ENCODE assay signal across 9 cellular contexts in the genomic region with DNA sequence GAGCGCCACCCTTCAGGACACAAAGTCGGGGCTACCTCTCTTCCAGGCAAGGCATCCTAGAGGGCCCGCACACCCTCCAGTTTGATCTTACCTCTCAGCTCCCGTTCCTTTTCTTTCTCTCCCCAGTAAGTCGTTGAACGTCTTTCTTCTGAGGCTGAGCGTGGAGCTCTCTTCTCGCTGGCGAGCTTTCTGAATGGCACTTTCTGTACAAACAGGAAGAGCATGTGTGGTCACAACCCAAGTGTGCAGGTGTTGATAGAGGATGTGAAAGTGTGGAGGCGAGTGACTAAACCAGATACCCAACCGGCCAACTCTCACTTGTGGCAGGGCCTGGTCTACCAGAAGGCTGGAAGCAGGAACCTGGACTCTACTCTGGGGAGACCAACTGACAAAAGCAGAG. TPM values are rescaled to one million over a fixed set of nuclear protein-coding genes. Genes with fewer than 3 reads are reported as not detected.
DNase-seq lines count a peak whose midpoint lies in the region; ATAC-seq and TF ChIP-seq lines count a peak whose summit lies in the region.
"Had no signal": no experiment of that assay in that cellular context is flagged by ENCODE, and none has a peak within 500 bp of the region (broad histone marks: within the 10 kb centered on the region; RNA-seq: fewer than 3 reads in every experiment).

A gene with protein sequence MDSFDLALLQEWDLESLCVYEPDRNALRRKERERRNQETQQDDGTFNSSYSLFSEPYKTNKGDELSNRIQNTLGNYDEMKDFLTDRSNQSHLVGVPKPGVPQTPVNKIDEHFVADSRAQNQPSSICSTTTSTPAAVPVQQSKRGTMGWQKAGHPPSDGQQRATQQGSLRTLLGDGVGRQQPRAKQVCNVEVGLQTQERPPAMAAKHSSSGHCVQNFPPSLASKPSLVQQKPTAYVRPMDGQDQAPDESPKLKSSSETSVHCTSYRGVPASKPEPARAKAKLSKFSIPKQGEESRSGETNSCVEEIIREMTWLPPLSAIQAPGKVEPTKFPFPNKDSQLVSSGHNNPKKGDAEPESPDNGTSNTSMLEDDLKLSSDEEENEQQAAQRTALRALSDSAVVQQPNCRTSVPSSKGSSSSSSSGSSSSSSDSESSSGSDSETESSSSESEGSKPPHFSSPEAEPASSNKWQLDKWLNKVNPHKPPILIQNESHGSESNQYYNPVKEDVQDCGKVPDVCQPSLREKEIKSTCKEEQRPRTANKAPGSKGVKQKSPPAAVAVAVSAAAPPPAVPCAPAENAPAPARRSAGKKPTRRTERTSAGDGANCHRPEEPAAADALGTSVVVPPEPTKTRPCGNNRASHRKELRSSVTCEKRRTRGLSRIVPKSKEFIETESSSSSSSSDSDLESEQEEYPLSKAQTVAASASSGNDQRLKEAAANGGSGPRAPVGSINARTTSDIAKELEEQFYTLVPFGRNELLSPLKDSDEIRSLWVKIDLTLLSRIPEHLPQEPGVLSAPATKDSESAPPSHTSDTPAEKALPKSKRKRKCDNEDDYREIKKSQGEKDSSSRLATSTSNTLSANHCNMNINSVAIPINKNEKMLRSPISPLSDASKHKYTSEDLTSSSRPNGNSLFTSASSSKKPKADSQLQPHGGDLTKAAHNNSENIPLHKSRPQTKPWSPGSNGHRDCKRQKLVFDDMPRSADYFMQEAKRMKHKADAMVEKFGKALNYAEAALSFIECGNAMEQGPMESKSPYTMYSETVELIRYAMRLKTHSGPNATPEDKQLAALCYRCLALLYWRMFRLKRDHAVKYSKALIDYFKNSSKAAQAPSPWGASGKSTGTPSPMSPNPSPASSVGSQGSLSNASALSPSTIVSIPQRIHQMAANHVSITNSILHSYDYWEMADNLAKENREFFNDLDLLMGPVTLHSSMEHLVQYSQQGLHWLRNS (N-terminal part only) (minus strand): TSS at position 198 of the 400 bp plus-strand sequence. CDS start 38,136 bp downstream, outside the sequence.

- TF ChIP-seq CTCF in breast epithelium (IDR thresholded peaks at IDR 0.05) (no peak), mammary epithelial cell (conservative IDR thresholded peaks at IDR 0.05 in 1 of 2, IDR thresholded peaks at IDR 0.05 in 1 of 2; ENCODE audit: extremely low read depth in 1 of 2, insufficient read depth in 1 of 2, low read depth in 1 of 2, low read length in 2 of 2) (no peak)

- no peak within 1 kb of the TSS for H3K4me2 ChIP-seq in mammary epithelial cell (ENCODE audit: insufficient read depth, low read depth, low read length)
- H3K4me2 ChIP-seq: A549 had no signal

- intact Hi-C loops in breast epithelium (cut with DNase I; ENCODE audit: low total_unique reads) (no loop called here), mammary epithelial cell (cut with micrococcal nuclease) (no loop called here)
- intact Hi-C loops in naive thymus-derived CD4-positive, alpha-beta T cell (cut with micrococcal nuclease): loop anchor here in 1 of 2 donors (1.0 kb wide), 1 partner anchor 38 kb away; no protein-coding TSS in a partner anchor

- DNase-seq in breast epithelium (ENCODE audit: low spot score in 2 of 2) (no peak), mammary epithelial cell (no peak), DMS153 treated with DMSO at 0.1 percent for 48 hours (lab: John Stamatoyannopoulos, UW; ENCODE audit: unreplicated experiment) (no peak), T1000 (lab: John Stamatoyannopoulos, UW) (no peak), HUDEP-2 (lab: John Stamatoyannopoulos, UW; ENCODE audit: unreplicated experiment in 76 of 76) (no peak)
- DNase-seq in activated CD8-positive, alpha-beta memory T cell treated with anti-CD3 and anti-CD28 coated beads for 24 hours: peak; percentile 73
- DNase-seq in naive thymus-derived CD4-positive, alpha-beta T cell: peak; percentile 10 to 63 (median 50)

- H3K27ac ChIP-seq in breast epithelium (no peak within 1 kb of the TSS), mammary epithelial cell (ENCODE audit: insufficient read depth, low read depth, low read length) (no peak within 1 kb of the TSS)
- H3K27ac ChIP-seq in naive thymus-derived CD4-positive, alpha-beta T cell (ENCODE audit: low read depth, low read length): peak within 1 kb of the TSS; percentile 70
- H3K27ac ChIP-seq: A549 had no signal

- no peaks in the 10 kb centered on the region for H3K9me3 ChIP-seq in breast epithelium
- H3K9me3 ChIP-seq in mammary epithelial cell (replicated peaks; ENCODE audit: insufficient read depth, low read length): no peaks in the 10 kb centered on the region
- H3K9me3 ChIP-seq in naive thymus-derived CD4-positive, alpha-beta T cell (ENCODE audit: control insufficient read depth in 2 of 3, low read length in 3 of 3): no peaks in the 10 kb centered on the region
- H3K9me3 ChIP-seq: A549 had no signal

- H3K9ac ChIP-seq in mammary epithelial cell (ENCODE audit: insufficient read depth, low read length): no peak within 1 kb of the TSS

- H3K36me3 ChIP-seq in breast epithelium (no peaks in the 10 kb centered on the region), mammary epithelial cell (ENCODE audit: insufficient read depth, low read length) (no peaks in the 10 kb centered on the region)
- H3K36me3 ChIP-seq in naive thymus-derived CD4-positive, alpha-beta T cell (ENCODE audit: control insufficient read depth in 2 of 3, insufficient read depth in 3 of 3, low read length in 3 of 3): no peaks in the 10 kb centered on the region

- peaks cover 0 to 8% (median 0%) of the 10 kb centered on the region in 5 donors for H3K36me3 Mint-ChIP-seq in naive thymus-derived CD4-positive, alpha-beta T cell

- dilution Hi-C loops in mammary epithelial cell (cut with HindIII; ENCODE audit: low sequenced_read_pairs): no loop called here

- no peak for TF ChIP-seq POLR2A in breast epithelium (IDR thresholded peaks at IDR 0.05)

- H3K4me3 ChIP-seq in breast epithelium (no peak within 1 kb of the TSS), mammary epithelial cell (replicated peaks in 1 of 3; ENCODE audit: insufficient read depth in 1 of 3, low read depth in 2 of 3, low read length in 3 of 3) (no peak within 1 kb of the TSS)
- H3K4me3 ChIP-seq in naive thymus-derived CD4-positive, alpha-beta T cell (ENCODE audit: low read length): peak within 1 kb of the TSS; percentile 80
- H3K4me3 ChIP-seq: A549 had no signal

- H3K4me1 Mint-ChIP-seq in naive thymus-derived CD4-positive, alpha-beta T cell: peaks cover 42 to 75% (median 67%) of the 10 kb centered on the region in 7 donors

- peak; percentile 99 for ATAC-seq in HG03432 (IDR thresholded peaks at IDR 0.05; ENCODE audit: unreplicated experiment)
- peak; percentile 74 for ATAC-seq in naive thymus-derived CD4-positive, alpha-beta T cell
- ATAC-seq: A549 had no signal

- H3K4me1 ChIP-seq in breast epithelium (no peaks in the 10 kb centered on the region), mammary epithelial cell (ENCODE audit: insufficient read depth, low read length) (no peaks in the 10 kb centered on the region)
- H3K4me1 ChIP-seq in naive thymus-derived CD4-positive, alpha-beta T cell (ENCODE audit: control insufficient read depth in 2 of 2, insufficient read depth in 2 of 2, low read length in 2 of 2): peaks cover 5 to 30% of the 10 kb centered on the region in 2 donors
- H3K4me1 ChIP-seq: A549 had no signal

- peak within 1 kb of the TSS; percentile 82 to 98 (median 92) for H3K4me3 Mint-ChIP-seq in naive thymus-derived CD4-positive, alpha-beta T cell

- peak within 1 kb of the TSS; percentile 82 to 99 (median 96) for H3K27ac Mint-ChIP-seq in naive thymus-derived CD4-positive, alpha-beta T cell

- in situ Hi-C loops in mammary epithelial cell (cut with MboI; ENCODE audit: low sequenced_read_pairs in 2 of 2): no loop called here

- H3K79me2 ChIP-seq in mammary epithelial cell (ENCODE audit: insufficient read depth, low read length): no peaks in the 10 kb centered on the region

- POLR2A ChIA-PET in naive thymus-derived CD4-positive, alpha-beta T cell (lab: Charles Lee): interaction anchor here (0.8 to 1.4 kb wide), 2 partner anchors 8 to 29 kb away, joined by 4 to 8 read pairs; no protein-coding TSS in a partner anchor

- H4K20me1 ChIP-seq in mammary epithelial cell (ENCODE audit: insufficient read depth, low read length): no peaks in the 10 kb centered on the region

- 86% methylated on average over 10 of the region's 11 CpGs for WGBS in mammary epithelial cell (ENCODE audit: low coverage, missing lambda C conversion rate)

- no peak within 1 kb of the TSS for H2AFZ ChIP-seq in mammary epithelial cell (ENCODE audit: low read depth, low read length)

- CTCF ChIA-PET in mammary epithelial cell (lab: Charles Lee; ENCODE audit: low non-redundant PET): no interaction called here
- CTCF ChIA-PET in naive thymus-derived CD4-positive, alpha-beta T cell (lab: Charles Lee): no interaction called here

- H3K9me3 Mint-ChIP-seq in naive thymus-derived CD4-positive, alpha-beta T cell: peaks cover 0 to 10% (median 0%) of the 10 kb centered on the region in 11 donors

- H3K27me3 Mint-ChIP-seq in naive thymus-derived CD4-positive, alpha-beta T cell: peaks cover 0 to 32% (median 0%) of the 10 kb centered on the region in 5 donors

- H3K27me3 ChIP-seq in breast epithelium: no peaks in the 10 kb centered on the region
- no peaks in the 10 kb centered on the region for H3K27me3 ChIP-seq in mammary epithelial cell (ENCODE audit: insufficient read depth, low read length)
- H3K27me3 ChIP-seq in naive thymus-derived CD4-positive, alpha-beta T cell (ENCODE audit: control insufficient read depth in 2 of 2, insufficient read depth in 2 of 2, low read length in 2 of 2): no peaks in the 10 kb centered on the region

- no TSS peak for BruUV-seq in mammary epithelial cell (replicated peaks; lab: Mats Ljungman, UMichigan)

RNA-seq across cellular contexts. Expression of the gene that starts here (rescaled TPM):
- total RNA-seq in breast epithelium (100 to 1,000 TPM in 1 of 3 donors, 10 to 100 TPM in 1, 1 to 10 TPM in 1; 8.2 to 116 (median 63.6) TPM), mammary epithelial cell (not detected)
- 0.01 TPM for polyA plus RNA-seq in mammary epithelial cell
- polyA minus RNA-seq in mammary epithelial cell: not detected
- total RNA-seq in naive thymus-derived CD4-positive, alpha-beta T cell: 10 to 100 TPM in 4 of 5 experiments, 1 to 10 TPM in 1; 3.0 to 24.1 (median 19.8) TPM
- polyA plus RNA-seq in naive thymus-derived CD4-positive, alpha-beta T cell: 10 to 100 TPM in 1 of 2 donors, 1 to 10 TPM in 1; 4.0 to 21.0 TPM
- polyA plus RNA-seq: A549 had no signal

Comparison
In these comparisons a context has a peak if more than half of its experiments do, and no peak if none do; other contexts are left out.
1. DNase-seq: peak in activated CD8-positive, alpha-beta memory T cell treated with anti-CD3 and anti-CD28 coated beads for 24 hours (single experiment) and naive thymus-derived CD4-positive, alpha-beta T cell (9 of 9); none in breast epithelium (0 of 2), mammary epithelial cell (single experiment), DMS153 treated with DMSO at 0.1 percent for 48 hours (single experiment), T1000 (single experiment) and HUDEP-2 (0 of 76).